1 cellular context compared by ENCODE assay signal in genomic region chr4:7766086-7766485, GRCh38.
TF ChIP-seq lines count a peak whose summit lies in the region.

No MANE protein-coding gene starts in this region.

TF ChIP-seq in HepG2, 621 proteins besides CTCF, POLR2A, EP300 and RAD21:
- TF ChIP-seq KIAA2018 (CRISPR knock-in tag; IDR thresholded peaks at IDR 0.05; ENCODE audit: borderline replicate concordance) (no peak), LCORL (IDR thresholded peaks at IDR 0.05) (no peak), LCORL (CRISPR knock-in tag; IDR thresholded peaks at IDR 0.05) (no peak), NR0B2 (CRISPR knock-in tag; IDR thresholded peaks at IDR 0.05) (no peak), HCFC1 (IDR thresholded peaks at IDR 0.05; ENCODE audit: low read depth, low read length) (no peak)
